Comparison of ENCODE assay signal across 20 cellular contexts in the genomic region with DNA sequence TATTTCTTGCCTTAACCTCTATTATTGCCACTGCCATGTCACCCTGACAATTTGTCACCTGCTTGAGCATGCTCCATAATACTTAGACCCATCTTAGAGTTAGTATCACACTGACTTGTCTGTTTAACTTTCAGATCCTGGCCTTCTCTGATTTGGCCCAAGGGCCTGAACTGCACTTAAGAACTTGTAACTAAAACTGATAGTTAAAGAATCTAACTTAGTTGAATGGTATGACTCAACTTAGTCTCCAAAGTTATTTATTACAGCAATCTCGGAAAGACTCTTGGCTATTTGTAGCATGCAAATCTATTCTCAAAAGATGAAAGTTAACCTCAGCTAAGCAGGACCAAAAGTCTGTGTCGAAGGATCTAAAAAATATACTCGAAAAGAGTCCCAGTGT.
DNase-seq lines count a peak whose midpoint lies in the region; ATAC-seq and TF ChIP-seq lines count a peak whose summit lies in the region.
"Had no signal": no experiment of that assay in that cellular context is flagged by ENCODE, and none has a peak within 500 bp of the region (broad histone marks: within the 10 kb centered on the region; RNA-seq: fewer than 3 reads in every experiment).

No MANE protein-coding gene starts in this region.

- no peak overlapping the region for H3K4me3 Mint-ChIP-seq in activated CD4-positive, alpha-beta memory T cell treated with anti-CD3 and anti-CD28 coated beads, Interleukin-2, amount 10 ng/mL, durations not matched to agents 7 days and 5 days
- H3K4me3 Mint-ChIP-seq: nephron progenitor cell had no signal

- no peaks in the 10 kb centered on the region for H3K9me3 ChIP-seq in PC-9 (ENCODE audit: insufficient read depth, low read depth)
- no peaks in the 10 kb centered on the region for H3K9me3 ChIP-seq in smooth muscle cell (replicated peaks; ENCODE audit: low read depth)
- H3K9me3 ChIP-seq: tibial artery had no signal

- no peak overlapping the region for H3K4me3 ChIP-seq in PC-9
- no peak overlapping the region for H3K4me3 ChIP-seq in smooth muscle cell
- H3K4me3 ChIP-seq: SK-N-MC, tibial artery had no signal

- peaks cover 10% of the 10 kb centered on the region for H3K27me3 ChIP-seq in PC-9 (ENCODE audit: insufficient read depth, low read depth)
- peaks cover 16% of the 10 kb centered on the region for H3K27me3 ChIP-seq in smooth muscle cell (ENCODE audit: low read depth)
- H3K27me3 ChIP-seq: tibial artery had no signal

- no peaks in the 10 kb centered on the region for H3K27me3 Mint-ChIP-seq in activated CD4-positive, alpha-beta memory T cell treated with anti-CD3 and anti-CD28 coated beads, Interleukin-2, amount 10 ng/mL, durations not matched to agents 7 days and 5 days

- H3K36me3 ChIP-seq in PC-9 (ENCODE audit: low read depth) (no peaks in the 10 kb centered on the region), smooth muscle cell (ENCODE audit: low read depth) (no peaks in the 10 kb centered on the region)
- H3K36me3 ChIP-seq: tibial artery had no signal

- H3K4me2 ChIP-seq in PC-9 (no peak overlapping the region), smooth muscle cell (no peak overlapping the region)

- intact Hi-C loops in PC-9 (cut with micrococcal nuclease; ENCODE audit: unreplicated experiment): no loop called here

- ATAC-seq in GM18909 (IDR thresholded peaks at IDR 0.05; ENCODE audit: poor library complexity, unreplicated experiment) (peak; percentile 68), HG02571 (IDR thresholded peaks at IDR 0.05; ENCODE audit: unreplicated experiment) (peak; percentile 61), HG03060 (IDR thresholded peaks at IDR 0.05; ENCODE audit: low read depth, unreplicated experiment) (peak; percentile 65)
- ATAC-seq: activated naive CD4-positive, alpha-beta T cell treated with anti-CD3 and anti-CD28 coated beads, Interleukin-2, amount 50 U/mL, for 72 hours had no signal

- H3K4me1 ChIP-seq in PC-9 (replicated peaks; ENCODE audit: insufficient read depth) (no peaks in the 10 kb centered on the region), smooth muscle cell (ENCODE audit: low read depth) (no peaks in the 10 kb centered on the region)
- H3K4me1 ChIP-seq: tibial artery had no signal

- H3K27ac ChIP-seq in PC-9 (no peak overlapping the region), smooth muscle cell (ENCODE audit: low read depth) (no peak overlapping the region)
- H3K27ac ChIP-seq: SK-N-MC, tibial artery had no signal

- H4K20me1 ChIP-seq in PC-9 (ENCODE audit: insufficient read depth): no peaks in the 10 kb centered on the region
- no peaks in the 10 kb centered on the region for H4K20me1 ChIP-seq in smooth muscle cell (ENCODE audit: low read depth)

- no peaks in the 10 kb centered on the region for H3K9me2 ChIP-seq in PC-9 (ENCODE audit: insufficient read depth)

- DNase-seq in PC-9 (no peak), smooth muscle cell (lab: John Stamatoyannopoulos, UW; ENCODE audit: unreplicated experiment) (no peak)
- DNase-seq in activated CD4-positive, alpha-beta memory T cell treated with anti-CD3 and anti-CD28 coated beads, Interleukin-2, amount 10 ng/mL, durations not matched to agents 7 days and 5 days: no peak
- no peak for DNase-seq in stimulated activated CD4-positive, alpha-beta T cell treated with anti-CD3 and anti-CD28 coated beads, Interleukin-2, amount 100 ng/mL, for 24 hours
- DNase-seq: activated CD4-positive, CD25-positive, alpha-beta regulatory T cell; AML-193; midbrain; NCI-H2029; nephron progenitor cell; NK-92 treated with Interleukin-12 subunit alpha and Interleukin-12 subunit beta, amount 100 ng/mL, for 24 hours; posterior cingulate gyrus; stimulated activated CD4-positive, alpha-beta T cell treated with anti-CD3 and anti-CD28 coated beads, Interleukin-1b, Interleukin-23, amount 100 ng/mL, for 48 hours; stimulated activated naive CD4-positive, alpha-beta T cell treated with Interleukin-2 at 50 U/mL for 16 hours; T-helper 9 cell; tibial artery had no signal

- H3F3A ChIP-seq in PC-9 (ENCODE audit: insufficient read depth, low read depth) (no peaks in the 10 kb centered on the region), smooth muscle cell (ENCODE audit: low read depth) (no peaks in the 10 kb centered on the region)

- TF ChIP-seq CTCF in PC-9 (conservative IDR thresholded peaks at IDR 0.05): no peak
- TF ChIP-seq CTCF in smooth muscle cell (IDR thresholded peaks at IDR 0.05; ENCODE audit: borderline replicate concordance, insufficient read depth, poor library complexity, severe bottlenecking): no peak

- H2AFZ ChIP-seq in PC-9 (no peak overlapping the region), smooth muscle cell (ENCODE audit: low read depth) (no peak overlapping the region)

- WGBS in smooth muscle cell (ENCODE audit: low lambda C conversion rate): 60% methylated on average over 3 of the region's 3 CpGs

- no peak overlapping the region for H3K9ac ChIP-seq in smooth muscle cell (ENCODE audit: low read depth)

- CTCF ChIA-PET in PC-9 (lab: Charles Lee): no interaction called here
- CTCF ChIA-PET in activated CD4-positive, alpha-beta memory T cell treated with anti-CD3 and anti-CD28 coated beads, Interleukin-2, amount 10 ng/mL, durations not matched to agents 7 days and 5 days (lab: Charles Lee): no interaction called here

- H3K27ac Mint-ChIP-seq in activated CD4-positive, alpha-beta memory T cell treated with anti-CD3 and anti-CD28 coated beads, Interleukin-2, amount 10 ng/mL, durations not matched to agents 7 days and 5 days: no peak overlapping the region
- H3K27ac Mint-ChIP-seq: activated naive CD4-positive, alpha-beta T cell treated with anti-CD3 and anti-CD28 coated beads, Interleukin-2, amount 50 U/mL, for 72 hours; nephron progenitor cell had no signal

- H3K4me1 Mint-ChIP-seq in activated CD4-positive, alpha-beta memory T cell treated with anti-CD3 and anti-CD28 coated beads, Interleukin-2, amount 10 ng/mL, durations not matched to agents 7 days and 5 days: no peaks in the 10 kb centered on the region
- H3K4me1 Mint-ChIP-seq: nephron progenitor cell had no signal

- POLR2A ChIA-PET in PC-9 (lab: Charles Lee; ENCODE audit: unreplicated experiment): no interaction called here
- POLR2A ChIA-PET in activated CD4-positive, alpha-beta memory T cell treated with anti-CD3 and anti-CD28 coated beads, Interleukin-2, amount 10 ng/mL, durations not matched to agents 7 days and 5 days (lab: Charles Lee): no interaction called here

- no peaks in the 10 kb centered on the region for H3K79me2 ChIP-seq in PC-9 (ENCODE audit: low read depth)
- no peaks in the 10 kb centered on the region for H3K79me2 ChIP-seq in smooth muscle cell (ENCODE audit: low read depth)

- BruUV-seq in PC-9 (replicated peaks; lab: Mats Ljungman, UMichigan): no TSS peak

- no peaks in the 10 kb centered on the region for H3K36me3 Mint-ChIP-seq in activated CD4-positive, alpha-beta memory T cell treated with anti-CD3 and anti-CD28 coated beads, Interleukin-2, amount 10 ng/mL, durations not matched to agents 7 days and 5 days (ENCODE audit: low read depth)
- H3K36me3 Mint-ChIP-seq: activated naive CD4-positive, alpha-beta T cell treated with anti-CD3 and anti-CD28 coated beads, Interleukin-2, amount 50 U/mL, for 72 hours had no signal

- H3K9me3 Mint-ChIP-seq in activated CD4-positive, alpha-beta memory T cell treated with anti-CD3 and anti-CD28 coated beads, Interleukin-2, amount 10 ng/mL, durations not matched to agents 7 days and 5 days: no peaks in the 10 kb centered on the region
- H3K9me3 Mint-ChIP-seq: activated naive CD4-positive, alpha-beta T cell treated with anti-CD3 and anti-CD28 coated beads, Interleukin-2, amount 50 U/mL, for 72 hours; nephron progenitor cell had no signal
